In the genomic region with DNA sequence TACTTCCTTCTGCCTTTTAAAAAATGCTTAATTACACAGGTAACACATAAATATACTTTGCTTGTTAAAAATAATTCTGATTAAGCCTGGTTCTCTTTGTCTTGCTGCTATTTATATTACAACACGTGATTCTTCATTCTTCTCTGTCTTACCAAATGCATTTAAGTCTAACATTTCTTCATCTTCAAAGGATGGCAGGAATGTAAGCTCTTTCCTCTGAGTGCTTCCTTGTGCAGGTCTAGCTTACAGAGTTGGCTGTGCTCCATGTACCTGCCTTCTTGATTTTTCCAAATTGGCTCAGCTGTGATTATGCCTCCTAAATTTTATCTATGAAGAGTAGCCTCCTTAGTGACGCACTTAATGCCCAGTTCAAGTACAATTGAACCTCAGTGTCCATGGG, we compare ENCODE assay signal across 22 cellular contexts. TPM values are rescaled to one million over a fixed set of nuclear protein-coding genes. Genes with fewer than 3 reads are reported as not detected.
DNase-seq lines count a peak whose midpoint lies in the region; ATAC-seq and TF ChIP-seq lines count a peak whose summit lies in the region.
"Had no signal": no experiment of that assay in that cellular context is flagged by ENCODE, and none has a peak within 500 bp of the region (broad histone marks: within the 10 kb centered on the region; RNA-seq: fewer than 3 reads in every experiment).

No MANE protein-coding gene starts in this region.

- ATAC-seq in RWPE2 (ENCODE audit: low read depth): peak; percentile 44; the same call in 1 of the 3 replicates
- ATAC-seq in GM21717 (IDR thresholded peaks at IDR 0.05; ENCODE audit: unreplicated experiment): no peak
- ATAC-seq: mucosa of descending colon; stimulated activated naive CD8-positive, alpha-beta T cell treated with anti-CD3 and anti-CD28 coated beads, Interleukin-15, amount 100 ng/mL, for 72 hours had no signal

- DNase-seq in RWPE2 (ENCODE audit: low spot score): no peak
- DNase-seq in esophagus muscularis mucosa (ENCODE audit: extremely low spot score): no peak
- DNase-seq in mesothelial cell of epicardium (ENCODE audit: low spot score in 2 of 2, unreplicated experiment in 2 of 2): no peak
- peak; percentile 73 to 75 for DNase-seq in thyroid gland
- DNase-seq in activated T-cell treated with anti-CD3 and anti-CD28 coated beads, Interleukin-2, amount 50 U/mL, for 48 hours: no peak
- no peak for DNase-seq in T1000 (lab: John Stamatoyannopoulos, UW)
- DNase-seq in NOMO-1 (lab: John Stamatoyannopoulos, UW; ENCODE audit: unreplicated experiment in 2 of 2): no peak
- DNase-seq: activated CD8-positive, alpha-beta memory T cell treated with anti-CD3 and anti-CD28 coated beads, Interleukin-2, amount 50 U/mL, for 48 hours; activated effector memory CD4-positive, alpha-beta T cell treated with anti-CD3 and anti-CD28 coated beads, Interleukin-2, amount 50 U/mL, for 16 hours; AML-193; DND-41; mucosa of descending colon; NCI-H1417; NCI-H2171; NCI-H526 treated with DMSO at 0.1 percent for 48 hours; SHP77 treated with DMSO at 0.1 percent for 48 hours; stimulated activated CD4-positive, alpha-beta T cell treated with anti-CD3 and anti-CD28 coated beads, Interleukin-2, amount 100 ng/mL, for 24 hours; stimulated activated naive CD8-positive, alpha-beta T cell treated with anti-CD3 and anti-CD28 coated beads, Interleukin-15, amount 100 ng/mL, for 72 hours had no signal

- peaks cover 30% of the 10 kb centered on the region for H3K4me1 ChIP-seq in RWPE2 (ENCODE audit: insufficient read depth, poor library complexity, severe bottlenecking)
- peaks cover 10 to 53% (median 44%) of the 10 kb centered on the region in 4 donors for H3K4me1 ChIP-seq in esophagus muscularis mucosa
- peaks cover 54 to 74% of the 10 kb centered on the region in 2 donors for H3K4me1 ChIP-seq in thyroid gland

- H3K27me3 ChIP-seq in RWPE2 (ENCODE audit: insufficient read depth, poor library complexity, severe bottlenecking) (no peaks in the 10 kb centered on the region), esophagus muscularis mucosa (no peaks in the 10 kb centered on the region), thyroid gland (no peaks in the 10 kb centered on the region)
- H3K27me3 ChIP-seq: cardiac muscle cell had no signal

- H3K9me3 ChIP-seq in RWPE2 (ENCODE audit: severe bottlenecking) (no peaks in the 10 kb centered on the region), esophagus muscularis mucosa (no peaks in the 10 kb centered on the region), thyroid gland (no peaks in the 10 kb centered on the region)
- H3K9me3 ChIP-seq: mucosa of descending colon had no signal

- peaks cover 20% of the 10 kb centered on the region for H3K4me1 Mint-ChIP-seq in mesothelial cell of epicardium

- TF ChIP-seq CTCF in RWPE2 (IDR thresholded peaks at IDR 0.05; ENCODE audit: poor library complexity, severe bottlenecking) (no peak), esophagus muscularis mucosa (IDR thresholded peaks at IDR 0.05) (no peak), mesothelial cell of epicardium (IDR thresholded peaks at IDR 0.05; ENCODE audit: unreplicated experiment) (no peak), thyroid gland (IDR thresholded peaks at IDR 0.05) (no peak)

- no peaks in the 10 kb centered on the region; the same call in 1 of the 2 replicates for H3K36me3 ChIP-seq in RWPE2 (ENCODE audit: low read depth)
- peaks cover 0 to 15% (median 0%) of the 10 kb centered on the region in 4 donors for H3K36me3 ChIP-seq in esophagus muscularis mucosa
- no peaks in the 10 kb centered on the region for H3K36me3 ChIP-seq in thyroid gland
- H3K36me3 ChIP-seq: cardiac muscle cell had no signal

- no peak for TF ChIP-seq EP300 in esophagus muscularis mucosa (IDR thresholded peaks at IDR 0.05)

- no peaks in the 10 kb centered on the region for H3K36me3 Mint-ChIP-seq in mesothelial cell of epicardium

- H3K4me3 Mint-ChIP-seq in mesothelial cell of epicardium: no peak overlapping the region
- H3K4me3 Mint-ChIP-seq: stimulated activated naive CD8-positive, alpha-beta T cell treated with anti-CD3 and anti-CD28 coated beads, Interleukin-15, amount 100 ng/mL, for 72 hours; T-helper 1 cell treated with Interleukin-12 subunit alpha and Interleukin-12 subunit beta and Interleukin-4 antibody, amounts not matched to agents 30 μg/mL and 1 μg/mL, for 36 hours had no signal

- intact Hi-C loops in esophagus muscularis mucosa (cut with DNase I) (no loop called here), thyroid gland (cut with DNase I) (loop anchor here (10.0 kb wide), 1 partner anchor 63 kb away; no protein-coding TSS in a partner anchor)

- TF ChIP-seq POLR2A in esophagus muscularis mucosa (IDR thresholded peaks at IDR 0.05; ENCODE audit: low read depth) (no peak), thyroid gland (IDR thresholded peaks at IDR 0.05) (no peak)

- no peaks in the 10 kb centered on the region for H3K9me3 Mint-ChIP-seq in mesothelial cell of epicardium
- H3K9me3 Mint-ChIP-seq: stimulated activated naive CD8-positive, alpha-beta T cell treated with anti-CD3 and anti-CD28 coated beads, Interleukin-15, amount 100 ng/mL, for 72 hours; T-helper 1 cell treated with Interleukin-12 subunit alpha and Interleukin-12 subunit beta and Interleukin-4 antibody, amounts not matched to agents 30 μg/mL and 1 μg/mL, for 36 hours had no signal

- H3K27me3 Mint-ChIP-seq in mesothelial cell of epicardium (ENCODE audit: low read depth): no peaks in the 10 kb centered on the region
- H3K27me3 Mint-ChIP-seq: stimulated activated naive CD8-positive, alpha-beta T cell treated with anti-CD3 and anti-CD28 coated beads, Interleukin-15, amount 100 ng/mL, for 72 hours had no signal

- H3K27ac ChIP-seq in RWPE2 (ENCODE audit: poor library complexity, severe bottlenecking) (peak overlapping the region; percentile 3), esophagus muscularis mucosa (replicated peaks in 1 of 4) (peak overlapping the region; percentile 49 to 73 (median 64)), thyroid gland (peak overlapping the region; percentile 64 to 84 (median 77))
- H3K27ac ChIP-seq: cardiac muscle cell, VCaP had no signal

- H3K4me3 ChIP-seq in RWPE2 (ENCODE audit: severe bottlenecking) (no peak overlapping the region), esophagus muscularis mucosa (no peak overlapping the region), thyroid gland (replicated peaks in 1 of 3) (no peak overlapping the region)
- H3K4me3 ChIP-seq: cardiac muscle cell, mucosa of descending colon had no signal

- WGBS in esophagus muscularis mucosa: 48% methylated on average over 2 of the region's 2 CpGs
- whole genome bisulfite sequencing in thyroid gland, 2 donors: 31 to 49% methylated on average over 2 of the region's 2 CpGs

- peak overlapping the region; percentile 49 for H3K27ac Mint-ChIP-seq in mesothelial cell of epicardium
- H3K27ac Mint-ChIP-seq: T-helper 1 cell treated with Interleukin-12 subunit alpha and Interleukin-12 subunit beta and Interleukin-4 antibody, amounts not matched to agents 30 μg/mL and 1 μg/mL, for 36 hours had no signal

RNA-seq across cellular contexts. Expression of gene RNF144B, which starts 44.4 kb away (rescaled TPM):
- 10 to 100 TPM in 3 of 4 donors, 1 to 10 TPM in 1; 6.6 to 20.0 (median 12.1) TPM for total RNA-seq in esophagus muscularis mucosa
- total RNA-seq in mesothelial cell of epicardium: 5.1 to 5.5 TPM (median 5.4 TPM) in 3 replicates
- total RNA-seq in thyroid gland: 100 to 1,000 TPM in 2 of 4 donors, 10 to 100 TPM in 2; 67.3 to 143 (median 114) TPM

Comparison
In these comparisons a context has a peak if more than half of its experiments do, and no peak if none do; other contexts are left out.
1. DNase-seq: peak in thyroid gland (2 of 2); none in RWPE2 (single experiment), esophagus muscularis mucosa (single experiment), mesothelial cell of epicardium (0 of 2), activated T-cell treated with anti-CD3 and anti-CD28 coated beads, Interleukin-2, amount 50 U/mL, for 48 hours (0 of 2), T1000 (single experiment) and NOMO-1 (0 of 2).
2. H3K27ac ChIP-seq: peak in every context shown above with its lines; median percentile 77 in thyroid gland; 64 in esophagus muscularis mucosa; 3 in RWPE2.